Comparison of ENCODE assay signal across 9 cellular contexts in the genomic region with DNA sequence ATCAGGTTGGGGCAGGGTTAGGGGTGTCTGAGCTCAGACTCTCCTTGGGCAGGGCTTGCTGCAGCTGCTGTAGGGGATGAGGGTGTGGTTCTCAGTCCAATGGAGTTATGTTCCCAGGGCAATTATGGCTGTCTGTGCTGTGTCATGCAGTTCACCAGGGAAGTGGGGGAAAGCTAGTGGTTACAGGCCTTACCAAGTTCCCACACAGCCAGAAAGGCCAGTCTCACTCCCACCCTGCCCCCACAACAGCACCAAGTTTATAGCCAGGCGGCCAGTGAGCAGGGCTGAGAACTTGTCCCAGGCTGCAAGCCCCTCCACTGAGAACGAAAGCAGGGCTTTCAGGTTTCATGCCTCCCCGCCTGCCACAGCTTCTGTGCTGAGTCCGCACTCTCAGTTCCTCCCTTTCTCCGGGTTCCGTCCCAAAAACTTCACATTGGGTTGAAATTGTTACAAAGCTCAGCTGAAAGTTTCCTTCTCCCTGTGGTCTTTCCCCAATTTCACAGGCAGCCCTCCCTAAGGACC. TPM values are rescaled to one million over a fixed set of nuclear protein-coding genes. Genes with fewer than 3 reads are reported as not detected.
DNase-seq lines count a peak whose midpoint lies in the region; ATAC-seq lines count a peak whose summit lies in the region.
"Had no signal": no experiment of that assay in that cellular context is flagged by ENCODE, and none has a peak within 500 bp of the region (broad histone marks: within the 10 kb centered on the region; RNA-seq: fewer than 3 reads in every experiment).

No MANE protein-coding gene starts in this region.

- DNase-seq in RPMI7951 (ENCODE audit: low read depth) (peak; percentile 12), pons (ENCODE audit: low spot score) (peak; percentile 49), superior temporal gyrus (ENCODE audit: extremely low spot score) (no peak), posterior vena cava (ENCODE audit: low spot score) (no peak), NCI-H82 (lab: John Stamatoyannopoulos, UW) (no peak)
- DNase-seq: activated gamma-delta T cell had no signal

- intact Hi-C loops in posterior vena cava (cut with DNase I): no loop called here

- ATAC-seq in GM18909 (IDR thresholded peaks at IDR 0.05; ENCODE audit: poor library complexity, unreplicated experiment) (peak; percentile 85), HG02884 (IDR thresholded peaks at IDR 0.05; ENCODE audit: unreplicated experiment) (peak; percentile 76), GM19452 (IDR thresholded peaks at IDR 0.05; ENCODE audit: unreplicated experiment) (no peak)

RNA-seq across cellular contexts. Expression of a gene that starts 19.6 kb away (rescaled TPM):
- total RNA-seq in RPMI7951 (2014; rRNA removed; shearing (Covaris generic)): 61.5 and 63.3 TPM in 2 replicates
- total RNA-seq in posterior vena cava: 10 to 100 TPM; 12.2 to 12.7 TPM

Comparison
In these comparisons a context has a peak if more than half of its experiments do, and no peak if none do; other contexts are left out.
1. DNase-seq: peak in RPMI7951 (single experiment) and pons (single experiment); none in superior temporal gyrus (single experiment), posterior vena cava (single experiment) and NCI-H82 (single experiment).